ENCODE assay signal across 10 cellular contexts in the genomic region with DNA sequence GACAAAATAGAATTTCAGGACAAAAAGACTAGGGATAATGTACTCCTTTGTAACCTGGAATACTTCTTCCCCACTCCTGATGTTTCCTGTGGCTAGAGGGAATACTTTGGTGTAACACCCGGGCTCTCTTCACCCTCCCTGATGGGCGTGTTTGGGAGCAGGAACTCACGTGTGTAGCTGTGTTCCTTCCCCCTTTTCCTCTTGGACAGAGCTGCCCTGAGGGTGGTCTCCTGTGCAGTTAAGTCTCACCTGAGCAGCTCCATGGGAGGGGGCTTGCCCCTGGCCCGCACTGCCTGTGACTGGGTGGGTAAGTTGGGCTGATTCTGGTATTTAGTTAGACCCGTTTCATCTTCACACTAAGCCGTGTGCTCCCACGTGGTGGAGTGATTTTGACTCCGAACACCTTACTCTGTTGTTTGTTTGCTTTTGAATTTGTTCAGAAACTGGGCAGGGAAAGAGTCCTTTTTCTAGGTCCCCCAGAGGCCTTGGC.
DNase-seq lines count a peak whose midpoint lies in the region; ATAC-seq and TF ChIP-seq lines count a peak whose summit lies in the region.
"Had no signal": no experiment of that assay in that cellular context is flagged by ENCODE, and none has a peak within 500 bp of the region (broad histone marks: within the 10 kb centered on the region; RNA-seq: fewer than 3 reads in every experiment).

No MANE protein-coding gene starts in this region.

- H3K4me3 ChIP-seq in colonic mucosa: peak overlapping the region; percentile 18

- no peak for ATAC-seq in HG03342 (IDR thresholded peaks at IDR 0.05; ENCODE audit: unreplicated experiment)

- peak overlapping the region in 1 of 2 donors; percentile 51 for H3K9ac ChIP-seq in colonic mucosa (ENCODE audit: low read depth in 2 of 2, low read length in 2 of 2)

- H3K27ac ChIP-seq in colonic mucosa: no peak overlapping the region

- H3K36me3 ChIP-seq in colonic mucosa: no peaks in the 10 kb centered on the region

- DNase-seq in COR-L47 (lab: John Stamatoyannopoulos, UW) (peak; percentile 53), NCI-H146 treated with DMSO at 0.1 percent for 48 hours (lab: John Stamatoyannopoulos, UW; ENCODE audit: unreplicated experiment) (peak; percentile 59), colonic mucosa (peak; percentile 44), mucosa of gallbladder (ENCODE audit: low spot score) (peak; percentile 46), DMS79 (lab: John Stamatoyannopoulos, UW) (no peak), KG1 (lab: John Stamatoyannopoulos, UW) (no peak)
- no peak for DNase-seq in activated CD4-positive, alpha-beta T cell treated with anti-CD3 and anti-CD28 coated beads, Interleukin-2, amount 50 U/mL, for 48 hours
- DNase-seq: C1 segment of cervical spinal cord, T1000 had no signal

- no peak for TF ChIP-seq CTCF in colonic mucosa (IDR thresholded peaks at IDR 0.05)

- no peaks in the 10 kb centered on the region for H3K27me3 ChIP-seq in colonic mucosa

- no peaks in the 10 kb centered on the region for H3K9me3 ChIP-seq in colonic mucosa

- intact Hi-C loops in colonic mucosa (cut with DNase I): no loop called here

- no peaks in the 10 kb centered on the region for H3K4me1 ChIP-seq in colonic mucosa

Comparison
In these comparisons a context has a peak if more than half of its experiments do, and no peak if none do; other contexts are left out.
1. DNase-seq: peak in COR-L47 (single experiment), NCI-H146 treated with DMSO at 0.1 percent for 48 hours (single experiment), colonic mucosa (single experiment) and mucosa of gallbladder (single experiment); none in activated CD4-positive, alpha-beta T cell treated with anti-CD3 and anti-CD28 coated beads, Interleukin-2, amount 50 U/mL, for 48 hours (0 of 2), DMS79 (single experiment) and KG1 (single experiment).